In genomic region chr3:127747751-127748521, GRCh38 we compare ENCODE assay signal across 7 cellular contexts.
DNase-seq lines count a peak whose midpoint lies in the region; ATAC-seq and TF ChIP-seq lines count a peak whose summit lies in the region.

No MANE protein-coding gene starts in this region.

- intact Hi-C loops in ascending aorta (cut with DNase I) (loop anchor here (1.0 to 5.0 kb wide), 4 partner anchors 11 to 204 kb away; partner anchors contain the start of genes MCM2 and MGLL), upper lobe of right lung (cut with DNase I) (no loop called here)

- in situ Hi-C loops in KBM-7 (cut with MboI; ENCODE audit: low pct_unique_long_range_greater_than_20kb, low sequenced_read_pairs), result no loop called here

- no peaks in the 10 kb centered on the region for H3K4me1 Mint-ChIP-seq in effector memory CD8-positive, alpha-beta T cell (ENCODE audit: low read depth in 2 of 2)

- H3K4me3 ChIP-seq in LNCaP clone FGC (ENCODE audit: low read depth, low read length) (no peak overlapping the region), ascending aorta (peak overlapping the region in 1 of 2 donors; percentile 28), kidney epithelial cell (ENCODE audit: low read depth, low read length) (no peak overlapping the region), upper lobe of right lung (no peak overlapping the region)

- H3K27me3 ChIP-seq in ascending aorta (no peaks in the 10 kb centered on the region), kidney epithelial cell (ENCODE audit: control insufficient read depth, insufficient read depth, low read length) (no peaks in the 10 kb centered on the region), upper lobe of right lung (no peaks in the 10 kb centered on the region)

- DNase-seq in LNCaP clone FGC (ENCODE audit: low read depth) (peak; percentile 32), ascending aorta (ENCODE audit: low spot score in 2 of 2) (peak; percentile 92 to 95), kidney epithelial cell (ENCODE audit: low read depth) (peak; percentile 96), upper lobe of right lung (peak; percentile 84), GDM1 (lab: John Stamatoyannopoulos, UW) (no peak), KBM-7 (no peak)
- DNase-seq in effector memory CD8-positive, alpha-beta T cell, result no peak

- no peaks in the 10 kb centered on the region for H3K36me3 Mint-ChIP-seq in effector memory CD8-positive, alpha-beta T cell (ENCODE audit: insufficient read depth)

- peak; percentile 67 for ATAC-seq in upper lobe of right lung
- no peak for ATAC-seq in effector memory CD8-positive, alpha-beta T cell (replicated peaks)

- peaks cover 22 to 43% of the 10 kb centered on the region in 2 donors for H3K27me3 Mint-ChIP-seq in effector memory CD8-positive, alpha-beta T cell

- H3K4me1 ChIP-seq in ascending aorta (peaks cover 8 to 28% of the 10 kb centered on the region in 2 donors), upper lobe of right lung (peaks cover 41% of the 10 kb centered on the region)

- no peak overlapping the region for H3K4me3 Mint-ChIP-seq in effector memory CD8-positive, alpha-beta T cell

- TF ChIP-seq CTCF in LNCaP clone FGC (IDR thresholded peaks at IDR 0.05; ENCODE audit: control insufficient read depth, extremely low read depth, insufficient read depth), result no peak
- TF ChIP-seq CTCF in ascending aorta (IDR thresholded peaks at IDR 0.05), result peak; percentile 12 to 27 (median 18)
- TF ChIP-seq CTCF in kidney epithelial cell (IDR thresholded peaks at IDR 0.05; ENCODE audit: insufficient read depth, low read length, poor library complexity, severe bottlenecking), result peak; percentile 40
- no peak for TF ChIP-seq CTCF in upper lobe of right lung (IDR thresholded peaks at IDR 0.05)

- H3K27ac ChIP-seq in ascending aorta (peak overlapping the region; percentile 84 to 85), upper lobe of right lung (peak overlapping the region; percentile 60)

- H3K36me3 ChIP-seq in ascending aorta (no peaks in the 10 kb centered on the region), kidney epithelial cell (ENCODE audit: control insufficient read depth, insufficient read depth, low read length) (no peaks in the 10 kb centered on the region), upper lobe of right lung (no peaks in the 10 kb centered on the region)

- H3K27ac Mint-ChIP-seq in effector memory CD8-positive, alpha-beta T cell, result no peak overlapping the region

- H3K9me3 Mint-ChIP-seq in effector memory CD8-positive, alpha-beta T cell, result no peaks in the 10 kb centered on the region

- H3K9me3 ChIP-seq in ascending aorta (no peaks in the 10 kb centered on the region), upper lobe of right lung (no peaks in the 10 kb centered on the region)

Comparison
In these comparisons a context has a peak if more than half of its experiments do, and no peak if none do; other contexts are left out.
1. DNase-seq: peak in LNCaP clone FGC (single experiment), ascending aorta (2 of 2), kidney epithelial cell (single experiment) and upper lobe of right lung (single experiment); none in GDM1 (single experiment), effector memory CD8-positive, alpha-beta T cell (0 of 3) and KBM-7 (single experiment).
2. CTCF ChIP-seq: peak in ascending aorta (3 of 3) and kidney epithelial cell (single experiment); none in LNCaP clone FGC (single experiment) and upper lobe of right lung (single experiment).